In genomic region chr18:13570856-13571495, GRCh38 we compare ENCODE assay signal across 14 cellular contexts.
A peak's percentile ranks its signal among the peaks of the same experiment; 100 is the strongest.
DNase-seq lines count a peak whose midpoint lies in the region; ATAC-seq and TF ChIP-seq lines count a peak whose summit lies in the region.
"Had no signal": no experiment of that assay in that cellular context is flagged by ENCODE, and none has a peak within 500 bp of the region (broad histone marks: within the 10 kb centered on the region; RNA-seq: fewer than 3 reads in every experiment).

No MANE protein-coding gene starts in this region.

- peak overlapping the region; percentile 34 for H3K4me3 Mint-ChIP-seq in activated T-helper 17 cell treated with anti-CD3 and anti-CD28 coated beads, Interleukin-2, amount 50 U/mL, for 72 hours
- H3K4me3 Mint-ChIP-seq in nephron progenitor cell, result no peak overlapping the region
- H3K4me3 Mint-ChIP-seq: H9, type B pancreatic cell had no signal

- ATAC-seq in activated CD4-positive, CD25-positive, alpha-beta regulatory T cell treated with anti-CD3 and anti-CD28 coated beads, Interleukin-2, amount 50 U/mL, for 24 hours, result peak; percentile 30 to 38
- ATAC-seq in activated T-helper 17 cell treated with anti-CD3 and anti-CD28 coated beads, Interleukin-2, amount 50 U/mL, for 72 hours (replicated peaks), result no peak
- ATAC-seq in psoas muscle, result no peak
- ATAC-seq: sciatic nerve had no signal

- peak overlapping the region; percentile 30 for H3K27ac Mint-ChIP-seq in activated T-helper 17 cell treated with anti-CD3 and anti-CD28 coated beads, Interleukin-2, amount 50 U/mL, for 72 hours
- H3K27ac Mint-ChIP-seq in nephron progenitor cell, result peak overlapping the region; percentile 66
- H3K27ac Mint-ChIP-seq: H9, type B pancreatic cell had no signal

- intact Hi-C loops in psoas muscle (cut with DNase I), result no loop called here

- TF ChIP-seq CTCF in nephron progenitor cell (IDR thresholded peaks at IDR 0.05) (no peak), MM.1S (IDR thresholded peaks at IDR 0.05; ENCODE audit: low read length) (no peak), psoas muscle (IDR thresholded peaks at IDR 0.05) (no peak)

- peak overlapping the region; percentile 93 for H3K27ac ChIP-seq in KOPT-K1 (ENCODE audit: low read depth, low read length, poor library complexity, severe bottlenecking)
- no peak overlapping the region for H3K27ac ChIP-seq in MM.1S (ENCODE audit: low read length)
- H3K27ac ChIP-seq in psoas muscle, result no peak overlapping the region

- peaks cover 12% of the 10 kb centered on the region for H3K4me1 ChIP-seq in MM.1S (ENCODE audit: low read length)
- H3K4me1 ChIP-seq in psoas muscle, result peaks cover 3% of the 10 kb centered on the region

- H3F3A ChIP-seq in MM.1S (ENCODE audit: insufficient read depth, low read length), result no peaks in the 10 kb centered on the region

- H3K27me3 Mint-ChIP-seq in activated T-helper 17 cell treated with anti-CD3 and anti-CD28 coated beads, Interleukin-2, amount 50 U/mL, for 72 hours, result no peaks in the 10 kb centered on the region
- H3K27me3 Mint-ChIP-seq in nephron progenitor cell (ENCODE audit: low read depth, poor library complexity), result peaks cover 3% of the 10 kb centered on the region

- no peak overlapping the region for H2AFZ ChIP-seq in MM.1S (ENCODE audit: low read length)

- H3K79me2 ChIP-seq in MM.1S (ENCODE audit: low read length), result no peaks in the 10 kb centered on the region

- H3K4me1 Mint-ChIP-seq in activated T-helper 17 cell treated with anti-CD3 and anti-CD28 coated beads, Interleukin-2, amount 50 U/mL, for 72 hours, result peaks cover 21% of the 10 kb centered on the region
- H3K4me1 Mint-ChIP-seq in nephron progenitor cell, result peaks cover 14% of the 10 kb centered on the region

- no peaks in the 10 kb centered on the region for H3K9me3 ChIP-seq in KOPT-K1 (ENCODE audit: insufficient read depth, low read length, poor library complexity, severe bottlenecking)
- H3K9me3 ChIP-seq in MM.1S (replicated peaks; ENCODE audit: insufficient read depth, low read length), result no peaks in the 10 kb centered on the region
- H3K9me3 ChIP-seq in psoas muscle, result no peaks in the 10 kb centered on the region

- H3K4me2 ChIP-seq in MM.1S (ENCODE audit: low read depth, low read length), result no peak overlapping the region

- DNase-seq in activated CD4-positive, CD25-positive, alpha-beta regulatory T cell (lab: John Stamatoyannopoulos, UW), result no peak
- no peak for DNase-seq in nephron progenitor cell
- no peak for DNase-seq in MM.1S
- no peak for DNase-seq in psoas muscle
- DNase-seq in NCI-H526 treated with DMSO at 0.1 percent for 48 hours (lab: John Stamatoyannopoulos, UW), result no peak
- DNase-seq: anterior cingulate cortex, H9, NCI-H2081 had no signal

- no peaks in the 10 kb centered on the region for H3K9me3 Mint-ChIP-seq in activated T-helper 17 cell treated with anti-CD3 and anti-CD28 coated beads, Interleukin-2, amount 50 U/mL, for 72 hours
- no peaks in the 10 kb centered on the region for H3K9me3 Mint-ChIP-seq in nephron progenitor cell
- H3K9me3 Mint-ChIP-seq: H9, type B pancreatic cell had no signal

- H3K4me3 ChIP-seq in MM.1S (ENCODE audit: low read length), result no peak overlapping the region
- H3K4me3 ChIP-seq in psoas muscle, result no peak overlapping the region
- H3K4me3 ChIP-seq: dorsolateral prefrontal cortex had no signal

- H3K27me3 ChIP-seq in MM.1S (replicated peaks; ENCODE audit: insufficient read depth, low read length), result peaks cover under 1% of the 10 kb centered on the region; the same call in 1 of the 2 replicates
- no peaks in the 10 kb centered on the region for H3K27me3 ChIP-seq in psoas muscle (ENCODE audit: insufficient read depth in 3 of 3, low read length in 2 of 3)
- H3K27me3 ChIP-seq: dorsolateral prefrontal cortex had no signal

- WGBS in psoas muscle, 3 donors, result 91 to 94% (median 94%) methylated on average over 7 of the region's 7 CpGs

- no peaks in the 10 kb centered on the region for H4K20me1 ChIP-seq in MM.1S (ENCODE audit: insufficient read depth, low read length)

- peaks cover 8% of the 10 kb centered on the region for H3K36me3 Mint-ChIP-seq in activated T-helper 17 cell treated with anti-CD3 and anti-CD28 coated beads, Interleukin-2, amount 50 U/mL, for 72 hours (ENCODE audit: low read depth)
- H3K36me3 Mint-ChIP-seq in nephron progenitor cell (ENCODE audit: low read depth), result no peaks in the 10 kb centered on the region
- H3K36me3 Mint-ChIP-seq: type B pancreatic cell had no signal

- H3K9ac ChIP-seq in MM.1S (ENCODE audit: low read length), result no peak overlapping the region

- H3K9me2 ChIP-seq in MM.1S (replicated peaks; ENCODE audit: insufficient read depth, low read length), result no peaks in the 10 kb centered on the region

- H3K36me3 ChIP-seq in KOPT-K1 (ENCODE audit: insufficient read depth, low read length) (peaks cover 18% of the 10 kb centered on the region), MM.1S (replicated peaks; ENCODE audit: insufficient read depth, low read length) (no peaks in the 10 kb centered on the region), psoas muscle (ENCODE audit: insufficient read depth in 1 of 2, low read depth in 1 of 2) (no peaks in the 10 kb centered on the region)

Comparison
In these comparisons a context has a peak if more than half of its experiments do, and no peak if none do; other contexts are left out.
1. ATAC-seq: peak in activated CD4-positive, CD25-positive, alpha-beta regulatory T cell treated with anti-CD3 and anti-CD28 coated beads, Interleukin-2, amount 50 U/mL, for 24 hours (2 of 2); none in activated T-helper 17 cell treated with anti-CD3 and anti-CD28 coated beads, Interleukin-2, amount 50 U/mL, for 72 hours (single experiment) and psoas muscle (0 of 4).